Comparison of ENCODE assay signal across 10 cellular contexts in genomic region chr1:76254165-76255043, GRCh38.
DNase-seq lines count a peak whose midpoint lies in the region; ATAC-seq, FAIRE-seq and TF ChIP-seq lines count a peak whose summit lies in the region.
"Had no signal": no experiment of that assay in that cellular context is flagged by ENCODE, and none has a peak within 500 bp of the region (broad histone marks: within the 10 kb centered on the region; RNA-seq: fewer than 3 reads in every experiment).

No MANE protein-coding gene starts in this region.

- DNase-seq in stimulated activated CD4-positive, alpha-beta T cell treated with anti-CD3 and anti-CD28 coated beads, Interleukin-2, amount 100 ng/mL, for 4 hours (ENCODE audit: low read depth): peak; percentile 34
- no peak for DNase-seq in stimulated activated CD4-positive, alpha-beta T cell treated with anti-CD3 and anti-CD28 coated beads, Interleukin-4, amount 100 ng/mL, for 1 hour
- DNase-seq in NCI-H82 treated with DMSO at 0.1 percent for 48 hours (lab: John Stamatoyannopoulos, UW; ENCODE audit: unreplicated experiment): peak; percentile 60
- DNase-seq in endothelial cell of umbilical vein (ENCODE audit: low read depth, low spot score): peak; percentile 99
- no peak for DNase-seq in mesenteric fat pad (ENCODE audit: low spot score)
- no peak for DNase-seq in NCI-H526 (lab: John Stamatoyannopoulos, UW)
- DNase-seq: NCI-H1092 treated with DMSO at 0.1 percent for 48 hours had no signal

- no peak for TF ChIP-seq CTCF in endothelial cell of umbilical vein (IDR thresholded peaks at IDR 0.05; ENCODE audit: extremely low read depth in 1 of 2, insufficient read depth in 1 of 2, low read depth in 1 of 2, low read length in 2 of 2)

- peak overlapping the region; percentile 86 for H3K4me2 ChIP-seq in endothelial cell of umbilical vein (ENCODE audit: insufficient read depth, low read length)

- no peak for ATAC-seq in GM21825 (IDR thresholded peaks at IDR 0.05; ENCODE audit: unreplicated experiment)

- H3K9me1 ChIP-seq in endothelial cell of umbilical vein (replicated peaks; ENCODE audit: control insufficient read depth, extremely low read depth, insufficient read depth, low read length): no peaks in the 10 kb centered on the region

- H3K4me1 ChIP-seq in endothelial cell of umbilical vein (ENCODE audit: control insufficient read depth, extremely low read depth, insufficient read depth, low read length): peaks cover 26% of the 10 kb centered on the region

- H3K9me3 Mint-ChIP-seq in stimulated activated naive CD8-positive, alpha-beta T cell treated with anti-CD3 and anti-CD28 coated beads, Interleukin-15, Interleukin-2, amounts not matched to agents 100 ng/mL and 50 ng/mL, for 24 hours: no peaks in the 10 kb centered on the region
- H3K9me3 Mint-ChIP-seq: neural crest cell had no signal

- CTCF ChIA-PET in endothelial cell of umbilical vein (lab: Charles Lee): interaction anchor here (0.8 to 1.9 kb wide), 11 partner anchors 9 to 220 kb away, joined by 3 to 7 read pairs (median 3); no protein-coding TSS in a partner anchor

- H2AFZ ChIP-seq in endothelial cell of umbilical vein (ENCODE audit: low read depth, low read length): peak overlapping the region; percentile 67

- POLR2A ChIA-PET in endothelial cell of umbilical vein (lab: Charles Lee): no interaction called here

- H3K9ac ChIP-seq in endothelial cell of umbilical vein (replicated peaks; ENCODE audit: extremely low read depth, insufficient read depth, low read length): peak overlapping the region; percentile 51

- BruUV-seq in endothelial cell of umbilical vein (replicated peaks; lab: Mats Ljungman, UMichigan): TSS peak; percentile 96

- no peak for TF ChIP-seq POLR2A in endothelial cell of umbilical vein (IDR thresholded peaks at IDR 0.05; ENCODE audit: low read depth, low read length)

- H3K27me3 ChIP-seq in endothelial cell of umbilical vein (ENCODE audit: control insufficient read depth in 2 of 2, insufficient read depth in 2 of 2, low read length in 2 of 2): no peaks in the 10 kb centered on the region

- dilution Hi-C loops in endothelial cell of umbilical vein (cut with MboI; ENCODE audit: extremely low pct_ligation_motif_present, low sequenced_read_pairs): no loop called here

- no peaks in the 10 kb centered on the region for H3K36me3 Mint-ChIP-seq in stimulated activated naive CD8-positive, alpha-beta T cell treated with anti-CD3 and anti-CD28 coated beads, Interleukin-15, Interleukin-2, amounts not matched to agents 100 ng/mL and 50 ng/mL, for 24 hours (ENCODE audit: low read depth)

- peak overlapping the region; percentile 70 for H3K27ac Mint-ChIP-seq in stimulated activated naive CD8-positive, alpha-beta T cell treated with anti-CD3 and anti-CD28 coated beads, Interleukin-15, Interleukin-2, amounts not matched to agents 100 ng/mL and 50 ng/mL, for 24 hours

- intact Hi-C loops in endothelial cell of umbilical vein (cut with micrococcal nuclease): loop anchor here (1.0 to 2.0 kb wide), 2 partner anchors 14 to 100 kb away; no protein-coding TSS in a partner anchor

- no peaks in the 10 kb centered on the region for H4K20me1 ChIP-seq in endothelial cell of umbilical vein (replicated peaks; ENCODE audit: control insufficient read depth, extremely low read depth, insufficient read depth, low read length)

- H3K4me1 Mint-ChIP-seq in stimulated activated naive CD8-positive, alpha-beta T cell treated with anti-CD3 and anti-CD28 coated beads, Interleukin-15, Interleukin-2, amounts not matched to agents 100 ng/mL and 50 ng/mL, for 24 hours (ENCODE audit: low read depth): peaks cover 55% of the 10 kb centered on the region

- H3K27ac ChIP-seq in endothelial cell of umbilical vein (ENCODE audit: insufficient read depth, low read depth, low read length): peak overlapping the region; percentile 89

- no peaks in the 10 kb centered on the region for H3K36me3 ChIP-seq in endothelial cell of umbilical vein (ENCODE audit: control insufficient read depth in 2 of 2, extremely low read depth in 1 of 2, insufficient read depth in 2 of 2, low read length in 2 of 2)

- peak overlapping the region in 1 of 3 experiments; percentile 33 for H3K4me3 ChIP-seq in endothelial cell of umbilical vein (replicated peaks in 1 of 3; ENCODE audit: insufficient read depth in 1 of 3, low read depth in 1 of 3, low read length in 3 of 3)

- no peaks in the 10 kb centered on the region for H3K9me3 ChIP-seq in endothelial cell of umbilical vein (replicated peaks; ENCODE audit: control insufficient read depth, insufficient read depth, low read length)

- no peaks in the 10 kb centered on the region for H3K27me3 Mint-ChIP-seq in stimulated activated naive CD8-positive, alpha-beta T cell treated with anti-CD3 and anti-CD28 coated beads, Interleukin-15, Interleukin-2, amounts not matched to agents 100 ng/mL and 50 ng/mL, for 24 hours

- peak; percentile 85 for FAIRE-seq in endothelial cell of umbilical vein (lab: Jason Lieb, UNC)

- H3K4me3 Mint-ChIP-seq in stimulated activated naive CD8-positive, alpha-beta T cell treated with anti-CD3 and anti-CD28 coated beads, Interleukin-15, Interleukin-2, amounts not matched to agents 100 ng/mL and 50 ng/mL, for 24 hours: no peak overlapping the region
- H3K4me3 Mint-ChIP-seq: neural crest cell had no signal

- H3K79me2 ChIP-seq in endothelial cell of umbilical vein (ENCODE audit: control insufficient read depth, insufficient read depth, low read length): no peaks in the 10 kb centered on the region

TF ChIP-seq in endothelial cell of umbilical vein, 7 proteins besides CTCF, POLR2A, EP300 and RAD21:
- no peak for TF ChIP-seq EZH2 (IDR thresholded peaks at IDR 0.05; ENCODE audit: borderline replicate concordance, low read depth, low read length, severe bottlenecking)
- peak; percentile 58 for TF ChIP-seq POLR2AphosphoS5 (IDR thresholded peaks at IDR 0.05; ENCODE audit: insufficient read depth, low read depth, low read length)
- peak; percentile 93 for TF ChIP-seq FOS (IDR thresholded peaks at IDR 0.05; ENCODE audit: borderline replicate concordance, insufficient read depth, low read length)
- TF ChIP-seq MYC (IDR thresholded peaks at IDR 0.05; ENCODE audit: low read depth, low read length): no peak
- TF ChIP-seq GATA2 (IDR thresholded peaks at IDR 0.05; ENCODE audit: insufficient read depth, insufficient read length, low read depth, low read length): no peak
- peak; percentile 100 for TF ChIP-seq JUN (IDR thresholded peaks at IDR 0.05; ENCODE audit: borderline replicate concordance, insufficient read depth, insufficient read length, low read depth)
- TF ChIP-seq, protein P1, sequence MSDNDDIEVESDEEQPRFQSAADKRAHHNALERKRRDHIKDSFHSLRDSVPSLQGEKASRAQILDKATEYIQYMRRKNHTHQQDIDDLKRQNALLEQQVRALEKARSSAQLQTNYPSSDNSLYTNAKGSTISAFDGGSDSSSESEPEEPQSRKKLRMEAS (IDR thresholded peaks at IDR 0.05; ENCODE audit: insufficient read depth, insufficient read length): no peak

Comparison
In these comparisons a context has a peak if more than half of its experiments do, and no peak if none do; other contexts are left out.
1. DNase-seq: peak in stimulated activated CD4-positive, alpha-beta T cell treated with anti-CD3 and anti-CD28 coated beads, Interleukin-2, amount 100 ng/mL, for 4 hours (single experiment), NCI-H82 treated with DMSO at 0.1 percent for 48 hours (single experiment) and endothelial cell of umbilical vein (single experiment); none in stimulated activated CD4-positive, alpha-beta T cell treated with anti-CD3 and anti-CD28 coated beads, Interleukin-4, amount 100 ng/mL, for 1 hour (single experiment), mesenteric fat pad (single experiment) and NCI-H526 (0 of 2).